ENCODE assay signal across 16 cellular contexts in genomic region chr2:10289891-10290290, GRCh38. TPM values are rescaled to one million over a fixed set of nuclear protein-coding genes. Genes with fewer than 3 reads are reported as not detected.
DNase-seq lines count a peak whose midpoint lies in the region; ATAC-seq and TF ChIP-seq lines count a peak whose summit lies in the region.
"Had no signal": no experiment of that assay in that cellular context is flagged by ENCODE, and none has a peak within 500 bp of the region (broad histone marks: within the 10 kb centered on the region; RNA-seq: fewer than 3 reads in every experiment).

No MANE protein-coding gene starts in this region.

- H3K4me3 ChIP-seq in fibroblast of lung (replicated peaks in 1 of 4; ENCODE audit: control extremely low read depth in 1 of 4, insufficient read depth in 1 of 4, low read depth in 3 of 4, low read length in 4 of 4): no peak overlapping the region
- H3K4me3 ChIP-seq: heart right ventricle, left ventricle myocardium inferior, upper lobe of left lung had no signal

- peaks cover 3% of the 10 kb centered on the region for H3K9me3 Mint-ChIP-seq in stimulated activated effector memory CD8-positive, alpha-beta T cell treated with anti-CD3 and anti-CD28 coated beads, Interleukin-12 subunit alpha, Interleukin-12 subunit beta, amount 100 ng/mL, for 72 hours
- H3K9me3 Mint-ChIP-seq in natural killer cell: no peaks in the 10 kb centered on the region

- no peaks in the 10 kb centered on the region for H3K79me2 ChIP-seq in fibroblast of lung (ENCODE audit: control insufficient read depth, insufficient read depth, low read length)

- intact Hi-C loops in cardiac septum (cut with DNase I): no loop called here
- intact Hi-C loops in left ventricle myocardium superior (cut with micrococcal nuclease): no loop called here
- intact Hi-C loops in natural killer cell (cut with micrococcal nuclease): no loop called here

- peaks cover 0 to 3% of the 10 kb centered on the region in 2 donors for H3K27me3 Mint-ChIP-seq in natural killer cell (ENCODE audit: low read depth in 2 of 2)
- H3K27me3 Mint-ChIP-seq: activated naive CD8-positive, alpha-beta T cell treated with anti-CD3 and anti-CD28 coated beads for 36 hours had no signal

- H3K27ac ChIP-seq in fibroblast of lung (ENCODE audit: insufficient read depth, low read length): no peak overlapping the region
- H3K27ac ChIP-seq: heart right ventricle, left ventricle myocardium inferior, neutrophil, upper lobe of left lung had no signal

- H3K27me3 ChIP-seq in fibroblast of lung (ENCODE audit: control insufficient read depth, insufficient read depth, low read length): no peaks in the 10 kb centered on the region
- H3K27me3 ChIP-seq: heart right ventricle, neutrophil, upper lobe of left lung had no signal

- no peak overlapping the region for H3K4me3 Mint-ChIP-seq in stimulated activated effector memory CD8-positive, alpha-beta T cell treated with anti-CD3 and anti-CD28 coated beads, Interleukin-12 subunit alpha, Interleukin-12 subunit beta, amount 100 ng/mL, for 72 hours
- no peak overlapping the region for H3K4me3 Mint-ChIP-seq in natural killer cell
- H3K4me3 Mint-ChIP-seq: activated naive CD8-positive, alpha-beta T cell treated with anti-CD3 and anti-CD28 coated beads for 36 hours had no signal

- no peaks in the 10 kb centered on the region for H4K20me1 ChIP-seq in fibroblast of lung (ENCODE audit: control insufficient read depth, extremely low read depth, insufficient read depth, low read length)

- H3K4me2 ChIP-seq in fibroblast of lung (ENCODE audit: extremely low read depth, insufficient read depth, low read length): no peak overlapping the region

- H3K4me1 ChIP-seq in fibroblast of lung (ENCODE audit: control insufficient read depth, extremely low read depth, insufficient read depth, low read length): peaks cover 5% of the 10 kb centered on the region

- peaks cover 10% of the 10 kb centered on the region for H3K4me1 Mint-ChIP-seq in stimulated activated effector memory CD8-positive, alpha-beta T cell treated with anti-CD3 and anti-CD28 coated beads, Interleukin-12 subunit alpha, Interleukin-12 subunit beta, amount 100 ng/mL, for 72 hours
- H3K4me1 Mint-ChIP-seq in natural killer cell: peaks cover 7 to 10% of the 10 kb centered on the region in 2 donors
- H3K4me1 Mint-ChIP-seq: activated naive CD8-positive, alpha-beta T cell treated with anti-CD3 and anti-CD28 coated beads for 36 hours had no signal

- no peak for TF ChIP-seq CTCF in fibroblast of lung (conservative IDR thresholded peaks at IDR 0.05 in 1 of 2, IDR thresholded peaks at IDR 0.05 in 1 of 2; ENCODE audit: low read depth in 1 of 2, low read length in 2 of 2)
- no peak for TF ChIP-seq CTCF in natural killer cell (IDR thresholded peaks at IDR 0.05)

- DNase-seq in cardiac septum (ENCODE audit: low spot score) (peak; percentile 47), left ventricle myocardium superior (no peak), fibroblast of lung (ENCODE audit: low read depth in 2 of 2) (peak; percentile 68 to 80), natural killer cell (no peak), GF-D8 (lab: John Stamatoyannopoulos, UW) (no peak), GM19238 (ENCODE audit: insufficient read length, low spot score) (no peak)
- no peak for DNase-seq in stimulated activated effector memory CD8-positive, alpha-beta T cell treated with anti-CD3 and anti-CD28 coated beads, Interleukin-12 subunit alpha, Interleukin-12 subunit beta, amount 100 ng/mL, for 72 hours (ENCODE audit: low spot score in 2 of 2)
- DNase-seq: activated naive CD8-positive, alpha-beta T cell treated with anti-CD3 and anti-CD28 coated beads for 36 hours; heart right ventricle; left ventricle myocardium inferior; NCI-H1092 treated with DMSO at 0.1 percent for 48 hours; NCI-H446 treated with DMSO at 0.1 percent for 48 hours; stimulated activated CD4-positive, alpha-beta T cell treated with anti-CD3 and anti-CD28 coated beads, Interleukin-12 subunit alpha, Interleukin-12 subunit beta, amount 100 ng/mL, for 4 hours; upper lobe of left lung had no signal

- no peaks in the 10 kb centered on the region for H3K36me3 Mint-ChIP-seq in stimulated activated effector memory CD8-positive, alpha-beta T cell treated with anti-CD3 and anti-CD28 coated beads, Interleukin-12 subunit alpha, Interleukin-12 subunit beta, amount 100 ng/mL, for 72 hours
- no peaks in the 10 kb centered on the region for H3K36me3 Mint-ChIP-seq in natural killer cell

- peak overlapping the region; percentile 49 for H3K27ac Mint-ChIP-seq in stimulated activated effector memory CD8-positive, alpha-beta T cell treated with anti-CD3 and anti-CD28 coated beads, Interleukin-12 subunit alpha, Interleukin-12 subunit beta, amount 100 ng/mL, for 72 hours
- H3K27ac Mint-ChIP-seq in natural killer cell: no peak overlapping the region
- H3K27ac Mint-ChIP-seq: activated naive CD8-positive, alpha-beta T cell treated with anti-CD3 and anti-CD28 coated beads for 36 hours had no signal

- ATAC-seq in left ventricle myocardium superior (no peak), SK-N-SH treated with all-trans-retinoic acid at 6 μM for 48 hours (peak; percentile 4; the same call in 1 of the 3 replicates), natural killer cell (no peak)
- peak; percentile 34 for ATAC-seq in stimulated activated effector memory CD8-positive, alpha-beta T cell treated with anti-CD3 and anti-CD28 coated beads, Interleukin-12 subunit alpha, Interleukin-12 subunit beta, amount 100 ng/mL, for 72 hours
- ATAC-seq: heart right ventricle had no signal

- H3K9me3 ChIP-seq in fibroblast of lung (ENCODE audit: control insufficient read depth, insufficient read depth, low read depth, low read length): no peaks in the 10 kb centered on the region
- H3K9me3 ChIP-seq: neutrophil had no signal

- H3K36me3 ChIP-seq in fibroblast of lung (ENCODE audit: control insufficient read depth, insufficient read depth, low read length): no peaks in the 10 kb centered on the region
- H3K36me3 ChIP-seq: heart right ventricle, left ventricle myocardium inferior, neutrophil, upper lobe of left lung had no signal

- H2AFZ ChIP-seq in fibroblast of lung (ENCODE audit: low read length): no peak overlapping the region

- H3K9ac ChIP-seq in fibroblast of lung (ENCODE audit: insufficient read depth, low read length): no peak overlapping the region

TF ChIP-seq in SK-N-SH treated with all-trans-retinoic acid at 6 μM for 48 hours, 23 proteins besides CTCF, POLR2A, EP300 and RAD21 (continues in another document):
- no peak for TF ChIP-seq CSDC2 (CRISPR knock-in tag; IDR thresholded peaks at IDR 0.05)
- no peak for TF ChIP-seq RARB (CRISPR knock-in tag; IDR thresholded peaks at IDR 0.05)
- TF ChIP-seq, protein P1, sequence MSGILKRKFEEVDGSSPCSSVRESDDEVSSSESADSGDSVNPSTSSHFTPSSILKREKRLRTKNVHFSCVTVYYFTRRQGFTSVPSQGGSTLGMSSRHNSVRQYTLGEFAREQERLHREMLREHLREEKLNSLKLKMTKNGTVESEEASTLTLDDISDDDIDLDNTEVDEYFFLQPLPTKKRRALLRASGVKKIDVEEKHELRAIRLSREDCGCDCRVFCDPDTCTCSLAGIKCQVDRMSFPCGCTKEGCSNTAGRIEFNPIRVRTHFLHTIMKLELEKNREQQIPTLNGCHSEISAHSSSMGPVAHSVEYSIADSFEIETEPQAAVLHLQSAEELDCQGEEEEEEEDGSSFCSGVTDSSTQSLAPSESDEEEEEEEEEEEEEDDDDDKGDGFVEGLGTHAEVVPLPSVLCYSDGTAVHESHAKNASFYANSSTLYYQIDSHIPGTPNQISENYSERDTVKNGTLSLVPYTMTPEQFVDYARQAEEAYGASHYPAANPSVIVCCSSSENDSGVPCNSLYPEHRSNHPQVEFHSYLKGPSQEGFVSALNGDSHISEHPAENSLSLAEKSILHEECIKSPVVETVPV (CRISPR knock-in tag; IDR thresholded peaks at IDR 0.05): no peak
- no peak for TF ChIP-seq TSHZ2 (CRISPR knock-in tag; IDR thresholded peaks at IDR 0.05)
- TF ChIP-seq ISL1 (CRISPR knock-in tag; IDR thresholded peaks at IDR 0.05): no peak
- TF ChIP-seq TOX (CRISPR knock-in tag; IDR thresholded peaks at IDR 0.05; ENCODE audit: borderline replicate concordance): no peak

RNA-seq across cellular contexts. Expression of gene HPCAL1, which starts 12.8 kb away (rescaled TPM):
- total RNA-seq in cardiac septum (21.6 TPM), left ventricle myocardium superior (40.5 TPM), fibroblast of lung (21.6 and 34.5 TPM in 2 replicates), natural killer cell (10 to 100 TPM; 31.1 to 45.2 (median 39.8) TPM)
- polyA plus RNA-seq in fibroblast of lung: 11.4 and 28.8 TPM in 2 replicates
- polyA plus RNA-seq in fibroblast of lung (2012): 19.8 and 46.4 TPM in 2 replicates
- polyA minus RNA-seq in fibroblast of lung (ENCODE audit: low replicate concordance): 20.5 and 37.3 TPM in 2 replicates

Comparison
In these comparisons a context has a peak if more than half of its experiments do, and no peak if none do; other contexts are left out.
1. DNase-seq: peak in cardiac septum (single experiment) and fibroblast of lung (2 of 2); none in left ventricle myocardium superior (single experiment), stimulated activated effector memory CD8-positive, alpha-beta T cell treated with anti-CD3 and anti-CD28 coated beads, Interleukin-12 subunit alpha, Interleukin-12 subunit beta, amount 100 ng/mL, for 72 hours (0 of 2), natural killer cell (single experiment), GF-D8 (single experiment) and GM19238 (single experiment).
2. ATAC-seq: peak in SK-N-SH treated with all-trans-retinoic acid at 6 μM for 48 hours (single experiment) and stimulated activated effector memory CD8-positive, alpha-beta T cell treated with anti-CD3 and anti-CD28 coated beads, Interleukin-12 subunit alpha, Interleukin-12 subunit beta, amount 100 ng/mL, for 72 hours (single experiment); none in left ventricle myocardium superior (single experiment) and natural killer cell (0 of 3).